ENCODE assay signal across 1 cellular context in the genomic region with DNA sequence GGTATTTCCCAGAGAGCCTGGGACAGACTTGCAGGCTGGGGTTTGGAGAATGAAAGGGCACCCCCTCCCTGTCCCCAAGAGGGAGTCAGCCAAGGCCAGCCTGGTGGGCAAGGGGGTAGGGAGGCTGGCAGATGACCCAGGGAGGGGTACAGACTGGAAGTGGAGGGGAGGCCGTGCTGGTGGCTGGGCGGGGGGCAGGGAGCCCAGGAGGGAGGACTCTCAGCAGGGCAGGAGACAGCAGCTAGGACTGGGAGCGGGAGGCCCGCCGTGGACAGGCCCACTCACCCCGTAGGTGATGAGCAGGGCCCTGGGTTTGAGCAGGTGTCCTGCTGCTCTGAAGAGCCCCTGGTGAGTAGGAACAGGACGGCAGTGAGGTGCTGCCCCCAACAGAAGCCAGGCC.
TF ChIP-seq lines count a peak whose summit lies in the region.

No MANE protein-coding gene starts in this region.

TF ChIP-seq in GM12878, 131 proteins besides CTCF, POLR2A, EP300 and RAD21:
- TF ChIP-seq CBFB (IDR thresholded peaks at IDR 0.05; ENCODE audit: low read depth) = no peak
- TF ChIP-seq YBX1 (IDR thresholded peaks at IDR 0.05) = no peak
- TF ChIP-seq MEF2B (IDR thresholded peaks at IDR 0.05; ENCODE audit: partially characterized antibody, poor library complexity, severe bottlenecking) = no peak
- TF ChIP-seq MTA2 (IDR thresholded peaks at IDR 0.05; ENCODE audit: low read depth) = no peak
- TF ChIP-seq ATF3 (IDR thresholded peaks at IDR 0.05; ENCODE audit: borderline replicate concordance, extremely low read depth, low read depth, low read length) = no peak
- TF ChIP-seq RUNX3 (IDR thresholded peaks at IDR 0.05; ENCODE audit: low read length) = no peak
